1 cellular context compared by ENCODE assay signal in genomic region chr16:2471016-2471652, GRCh38.
A peak's percentile ranks its signal among the peaks of the same experiment; 100 is the strongest.
TF ChIP-seq lines count a peak whose summit lies in the region.

Gene NTN3 (plus strand): TSS chr16:2471297. CDS start chr16:2471702, 405 bp downstream.

TF ChIP-seq in GM12878, 131 proteins besides CTCF, POLR2A, EP300 and RAD21 (continued from another document and continues in another):
- TF ChIP-seq ZBTB40 (IDR thresholded peaks at IDR 0.05; ENCODE audit: borderline replicate concordance) (no peak), IRF5 (IDR thresholded peaks at IDR 0.05; ENCODE audit: borderline replicate concordance) (no peak), WRNIP1 (IDR thresholded peaks at IDR 0.05; ENCODE audit: borderline replicate concordance, low read depth, low read length) (no peak), FOXK2 (IDR thresholded peaks at IDR 0.05) (no peak), CBX5 (IDR thresholded peaks at IDR 0.05; ENCODE audit: low read depth) (no peak), BCL11A (IDR thresholded peaks at IDR 0.05; ENCODE audit: low read depth, low read length) (no peak), DPF2 (IDR thresholded peaks at IDR 0.05) (0 out of 2 replicates have a peak, but pooled peaks have one; percentile 34), EGR1 (IDR thresholded peaks at IDR 0.05; ENCODE audit: borderline replicate concordance in 1 of 2, low read depth in 2 of 2, low read length in 2 of 2) (peak in 1 of 2 experiments; percentile 60; a peak in 2 of 3 replicates), PRDM15 (CRISPR knock-in tag; IDR thresholded peaks at IDR 0.05) (no peak), TCF12 (IDR thresholded peaks at IDR 0.05; ENCODE audit: low read depth, low read length) (no peak), MTA2 (IDR thresholded peaks at IDR 0.05; ENCODE audit: low read depth) (no peak), RUNX3 (IDR thresholded peaks at IDR 0.05; ENCODE audit: low read length) (no peak), ZNF622 (IDR thresholded peaks at IDR 0.05) (no peak), STAT1 (conservative IDR thresholded peaks at IDR 0.05) (no peak), YY1 (IDR thresholded peaks at IDR 0.05; ENCODE audit: low read depth, low read length) (no peak), NR2F1 (conservative IDR thresholded peaks at IDR 0.05) (0 out of 2 replicates have a peak, but pooled peaks have one; percentile 21), HDGF (IDR thresholded peaks at IDR 0.05) (no peak), E2F4 (IDR thresholded peaks at IDR 0.05; ENCODE audit: low read depth, low read length) (no peak), BHLHE40 (IDR thresholded peaks at IDR 0.05; ENCODE audit: borderline replicate concordance in 1 of 2, low read depth in 2 of 2, low read length in 1 of 2) (peak; percentile 31 to 67; a peak in 1 of 4 replicates), HCFC1 (IDR thresholded peaks at IDR 0.05; ENCODE audit: low read length) (no peak), TCF3 (IDR thresholded peaks at IDR 0.05; ENCODE audit: borderline replicate concordance, insufficient read depth, low read depth, low read length) (no peak), ZNF207 (IDR thresholded peaks at IDR 0.05; ENCODE audit: borderline replicate concordance) (no peak), IRF4 (IDR thresholded peaks at IDR 0.05; ENCODE audit: low read depth, low read length) (no peak), GATAD2B (conservative IDR thresholded peaks at IDR 0.05; ENCODE audit: low read depth) (peak; percentile 60; the same call in 1 of the 2 replicates), NKRF (conservative IDR thresholded peaks at IDR 0.05) (no peak), TCF7 (IDR thresholded peaks at IDR 0.05; ENCODE audit: borderline replicate concordance) (no peak), JUND (IDR thresholded peaks at IDR 0.05; ENCODE audit: low read depth, low read length) (no peak), RELA (IDR thresholded peaks at IDR 0.05; ENCODE audit: borderline replicate concordance, partially characterized antibody) (no peak), FOS (IDR thresholded peaks at IDR 0.05; ENCODE audit: borderline replicate concordance, extremely low read depth, insufficient read length) (no peak), POU2F2 (IDR thresholded peaks at IDR 0.05; ENCODE audit: borderline replicate concordance, low read depth, low read length) (no peak), FOXM1 (IDR thresholded peaks at IDR 0.05; ENCODE audit: low read depth, low read length) (no peak), CHD2 (IDR thresholded peaks at IDR 0.05; ENCODE audit: borderline replicate concordance, low read depth, low read length) (0 out of 2 replicates have a peak, but pooled peaks have one; percentile 20), PML (IDR thresholded peaks at IDR 0.05; ENCODE audit: low read length) (no peak), SRF (IDR thresholded peaks at IDR 0.05; ENCODE audit: low read depth in 2 of 2, low read length in 2 of 2) (no peak), CREB1 (IDR thresholded peaks at IDR 0.05; ENCODE audit: low read depth) (no peak), POLR2AphosphoS5 (IDR thresholded peaks at IDR 0.05; ENCODE audit: low read length) (no peak)
- TF ChIP-seq, protein P1, sequence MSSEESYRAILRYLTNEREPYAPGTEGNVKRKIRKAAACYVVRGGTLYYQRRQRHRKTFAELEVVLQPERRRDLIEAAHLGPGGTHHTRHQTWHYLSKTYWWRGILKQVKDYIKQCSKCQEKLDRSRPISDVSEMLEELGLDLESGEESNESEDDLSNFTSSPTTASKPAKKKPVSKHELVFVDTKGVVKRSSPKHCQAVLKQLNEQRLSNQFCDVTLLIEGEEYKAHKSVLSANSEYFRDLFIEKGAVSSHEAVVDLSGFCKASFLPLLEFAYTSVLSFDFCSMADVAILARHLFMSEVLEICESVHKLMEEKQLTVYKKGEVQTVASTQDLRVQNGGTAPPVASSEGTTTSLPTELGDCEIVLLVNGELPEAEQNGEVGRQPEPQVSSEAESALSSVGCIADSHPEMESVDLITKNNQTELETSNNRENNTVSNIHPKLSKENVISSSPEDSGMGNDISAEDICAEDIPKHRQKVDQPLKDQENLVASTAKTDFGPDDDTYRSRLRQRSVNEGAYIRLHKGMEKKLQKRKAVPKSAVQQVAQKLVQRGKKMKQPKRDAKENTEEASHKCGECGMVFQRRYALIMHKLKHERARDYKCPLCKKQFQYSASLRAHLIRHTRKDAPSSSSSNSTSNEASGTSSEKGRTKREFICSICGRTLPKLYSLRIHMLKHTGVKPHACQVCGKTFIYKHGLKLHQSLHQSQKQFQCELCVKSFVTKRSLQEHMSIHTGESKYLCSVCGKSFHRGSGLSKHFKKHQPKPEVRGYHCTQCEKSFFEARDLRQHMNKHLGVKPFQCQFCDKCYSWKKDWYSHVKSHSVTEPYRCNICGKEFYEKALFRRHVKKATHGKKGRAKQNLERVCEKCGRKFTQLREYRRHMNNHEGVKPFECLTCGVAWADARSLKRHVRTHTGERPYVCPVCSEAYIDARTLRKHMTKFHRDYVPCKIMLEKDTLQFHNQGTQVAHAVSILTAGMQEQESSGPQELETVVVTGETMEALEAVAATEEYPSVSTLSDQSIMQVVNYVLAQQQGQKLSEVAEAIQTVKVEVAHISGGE (CRISPR knock-in tag; IDR thresholded peaks at IDR 0.05) = no peak
- TF ChIP-seq, protein P2, sequence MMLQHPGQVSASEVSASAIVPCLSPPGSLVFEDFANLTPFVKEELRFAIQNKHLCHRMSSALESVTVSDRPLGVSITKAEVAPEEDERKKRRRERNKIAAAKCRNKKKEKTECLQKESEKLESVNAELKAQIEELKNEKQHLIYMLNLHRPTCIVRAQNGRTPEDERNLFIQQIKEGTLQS (IDR thresholded peaks at IDR 0.05; ENCODE audit: borderline replicate concordance, extremely low read depth, low read depth, low read length) = no peak
- TF ChIP-seq, protein P3, sequence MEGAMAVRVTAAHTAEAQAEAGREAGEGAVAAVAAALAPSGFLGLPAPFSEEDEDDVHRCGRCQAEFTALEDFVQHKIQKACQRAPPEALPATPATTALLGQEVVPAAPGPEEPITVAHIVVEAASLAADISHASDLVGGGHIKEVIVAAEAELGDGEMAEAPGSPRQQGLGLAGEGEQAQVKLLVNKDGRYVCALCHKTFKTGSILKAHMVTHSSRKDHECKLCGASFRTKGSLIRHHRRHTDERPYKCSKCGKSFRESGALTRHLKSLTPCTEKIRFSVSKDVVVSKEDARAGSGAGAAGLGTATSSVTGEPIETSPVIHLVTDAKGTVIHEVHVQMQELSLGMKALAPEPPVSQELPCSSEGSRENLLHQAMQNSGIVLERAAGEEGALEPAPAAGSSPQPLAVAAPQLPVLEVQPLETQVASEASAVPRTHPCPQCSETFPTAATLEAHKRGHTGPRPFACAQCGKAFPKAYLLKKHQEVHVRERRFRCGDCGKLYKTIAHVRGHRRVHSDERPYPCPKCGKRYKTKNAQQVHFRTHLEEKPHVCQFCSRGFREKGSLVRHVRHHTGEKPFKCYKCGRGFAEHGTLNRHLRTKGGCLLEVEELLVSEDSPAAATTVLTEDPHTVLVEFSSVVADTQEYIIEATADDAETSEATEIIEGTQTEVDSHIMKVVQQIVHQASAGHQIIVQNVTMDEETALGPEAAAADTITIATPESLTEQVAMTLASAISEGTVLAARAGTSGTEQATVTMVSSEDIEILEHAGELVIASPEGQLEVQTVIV (IDR thresholded peaks at IDR 0.05; ENCODE audit: borderline replicate concordance, partially characterized antibody) = no peak
- TF ChIP-seq, protein P4, sequence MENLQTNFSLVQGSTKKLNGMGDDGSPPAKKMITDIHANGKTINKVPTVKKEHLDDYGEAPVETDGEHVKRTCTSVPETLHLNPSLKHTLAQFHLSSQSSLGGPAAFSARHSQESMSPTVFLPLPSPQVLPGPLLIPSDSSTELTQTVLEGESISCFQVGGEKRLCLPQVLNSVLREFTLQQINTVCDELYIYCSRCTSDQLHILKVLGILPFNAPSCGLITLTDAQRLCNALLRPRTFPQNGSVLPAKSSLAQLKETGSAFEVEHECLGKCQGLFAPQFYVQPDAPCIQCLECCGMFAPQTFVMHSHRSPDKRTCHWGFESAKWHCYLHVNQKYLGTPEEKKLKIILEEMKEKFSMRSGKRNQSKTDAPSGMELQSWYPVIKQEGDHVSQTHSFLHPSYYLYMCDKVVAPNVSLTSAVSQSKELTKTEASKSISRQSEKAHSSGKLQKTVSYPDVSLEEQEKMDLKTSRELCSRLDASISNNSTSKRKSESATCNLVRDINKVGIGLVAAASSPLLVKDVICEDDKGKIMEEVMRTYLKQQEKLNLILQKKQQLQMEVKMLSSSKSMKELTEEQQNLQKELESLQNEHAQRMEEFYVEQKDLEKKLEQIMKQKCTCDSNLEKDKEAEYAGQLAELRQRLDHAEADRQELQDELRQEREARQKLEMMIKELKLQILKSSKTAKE (IDR thresholded peaks at IDR 0.05; ENCODE audit: low read depth, poor library complexity, severe bottlenecking) = no peak
